Comparison of ENCODE assay signal across 1 cellular context in genomic region chr17:50163846-50164696, GRCh38.
A peak's percentile ranks its signal among the peaks of the same experiment; 100 is the strongest.
TF ChIP-seq lines count a peak whose summit lies in the region.

No MANE protein-coding gene starts in this region.

TF ChIP-seq in HEK293, 187 proteins besides CTCF, POLR2A, EP300 and RAD21 (continued from another document):
- TF ChIP-seq ZNF398 (tag by site-specific recombination; IDR thresholded peaks at IDR 0.05) (no peak), PRDM10 (tag by site-specific recombination; IDR thresholded peaks at IDR 0.05) (peak; percentile 70), KLF8 (tag by site-specific recombination; IDR thresholded peaks at IDR 0.05) (no peak), EGR2 (tag by site-specific recombination; IDR thresholded peaks at IDR 0.05; ENCODE audit: low read depth) (peak; percentile 67), ZSCAN30 (tag by site-specific recombination; IDR thresholded peaks at IDR 0.05) (no peak), ZNF830 (tag by site-specific recombination; IDR thresholded peaks at IDR 0.05; ENCODE audit: low read depth) (no peak), ZFP69B (tag by site-specific recombination; IDR thresholded peaks at IDR 0.05) (peak; percentile 37; the same call in 1 of the 2 replicates), ZNF223 (tag by site-specific recombination; IDR thresholded peaks at IDR 0.05) (no peak), ZNF311 (tag by site-specific recombination; IDR thresholded peaks at IDR 0.05; ENCODE audit: borderline replicate concordance) (no peak), ZNF341 (tag by site-specific recombination; IDR thresholded peaks at IDR 0.05; ENCODE audit: low read depth) (peak; percentile 40; the same call in 1 of the 2 replicates), ZNF292 (tag by site-specific recombination; IDR thresholded peaks at IDR 0.05; ENCODE audit: borderline replicate concordance, low read depth) (no peak), ATF2 (tag by site-specific recombination; IDR thresholded peaks at IDR 0.05; ENCODE audit: low read depth) (no peak), ZNF335 (tag by site-specific recombination; conservative IDR thresholded peaks at IDR 0.05) (peak; percentile 30; the same call in 1 of the 2 replicates)
